ENCODE assay signal across 19 cellular contexts in genomic region chr12:271165-271564, GRCh38. TPM values are rescaled to one million over a fixed set of nuclear protein-coding genes. Genes with fewer than 3 reads are reported as not detected.
"Had no signal": no experiment of that assay in that cellular context is flagged by ENCODE, and none has a peak within 500 bp of the region (broad histone marks: within the 10 kb centered on the region; RNA-seq: fewer than 3 reads in every experiment).

No MANE protein-coding gene starts in this region.

- H3K9me3 ChIP-seq: SJSA1 had no signal

- H3K4me3 Mint-ChIP-seq: activated CD4-positive, alpha-beta memory T cell treated with anti-CD3 and anti-CD28 coated beads for 36 hours; activated naive CD8-positive, alpha-beta T cell treated with anti-CD3 and anti-CD28 coated beads, Interleukin-2, amount 10 ng/mL, durations not matched to agents 7 days and 5 days; effector memory CD8-positive, alpha-beta T cell; neural crest cell had no signal

- H3K36me3 Mint-ChIP-seq: activated CD4-positive, alpha-beta memory T cell treated with anti-CD3 and anti-CD28 coated beads for 36 hours had no signal

- ATAC-seq: activated CD4-positive, CD25-positive, alpha-beta regulatory T cell treated with anti-CD3 and anti-CD28 coated beads, Interleukin-2, amount 50 U/mL, for 24 hours; effector memory CD8-positive, alpha-beta T cell had no signal

- DNase-seq: activated CD4-positive, alpha-beta memory T cell treated with anti-CD3 and anti-CD28 coated beads for 36 hours; activated gamma-delta T cell treated with Interleukin-2 at 50 U/mL for 16 hours; activated naive CD8-positive, alpha-beta T cell treated with anti-CD3 and anti-CD28 coated beads, Interleukin-2, amount 10 ng/mL, durations not matched to agents 7 days and 5 days; activated T-cell treated with anti-CD3 and anti-CD28 coated beads, Interleukin-2, amount 50 U/mL, for 48 hours; aorta; effector memory CD8-positive, alpha-beta T cell; hippocampal formation; kidney glomerular epithelial cell; mesendoderm; small intestine; SW 1271; trophoblast cell had no signal

- H3K4me1 ChIP-seq: SJSA1 had no signal

- H3K4me3 ChIP-seq: coronary artery, SJSA1 had no signal

- H3K4me1 Mint-ChIP-seq: neural crest cell had no signal

- H3K27me3 Mint-ChIP-seq: activated CD4-positive, alpha-beta memory T cell treated with anti-CD3 and anti-CD28 coated beads for 36 hours; effector memory CD8-positive, alpha-beta T cell had no signal

- H3K36me3 ChIP-seq: SJSA1 had no signal

- H3K9me3 Mint-ChIP-seq: activated CD4-positive, alpha-beta memory T cell treated with anti-CD3 and anti-CD28 coated beads for 36 hours; activated naive CD8-positive, alpha-beta T cell treated with anti-CD3 and anti-CD28 coated beads, Interleukin-2, amount 10 ng/mL, durations not matched to agents 7 days and 5 days; effector memory CD8-positive, alpha-beta T cell; neural crest cell had no signal

- H3K27ac ChIP-seq: coronary artery, epithelial cell of prostate, SJSA1 had no signal

- H3K27ac Mint-ChIP-seq: activated CD4-positive, alpha-beta memory T cell treated with anti-CD3 and anti-CD28 coated beads for 36 hours; activated naive CD8-positive, alpha-beta T cell treated with anti-CD3 and anti-CD28 coated beads, Interleukin-2, amount 10 ng/mL, durations not matched to agents 7 days and 5 days; effector memory CD8-positive, alpha-beta T cell had no signal

RNA-seq across cellular contexts. Expression of gene SLC6A13, which starts 8.5 kb away (rescaled TPM):
- total RNA-seq: glomerular endothelial cell, SJSA1 had no signal
- polyA plus RNA-seq: aorta had no signal

RNA-seq across cellular contexts. Expression of gene SLC6A12, which starts 57.2 kb away (rescaled TPM):
- total RNA-seq: activated naive CD8-positive, alpha-beta T cell treated with anti-CD3 and anti-CD28 coated beads, Interleukin-2, amount 10 ng/mL, durations not matched to agents 7 days and 5 days; osteocyte; SJSA1 had no signal
